Comparison of ENCODE assay signal across 29 cellular contexts in genomic region chr3:138782748-138783147, GRCh38.
"Had no signal": no experiment of that assay in that cellular context is flagged by ENCODE, and none has a peak within 500 bp of the region (broad histone marks: within the 10 kb centered on the region; RNA-seq: fewer than 3 reads in every experiment).

No MANE protein-coding gene starts in this region.

- H3K27ac Mint-ChIP-seq: nephron had no signal

- H3K36me3 ChIP-seq: left ventricle myocardium inferior, ovary, thoracic aorta had no signal

- H3K27me3 ChIP-seq: ovary had no signal

- H3K9me3 ChIP-seq: left ventricle myocardium inferior, ovary, thoracic aorta had no signal

- FAIRE-seq: bronchial epithelial cell, colon, endometrium, frontal cortex, islet of Langerhans, urothelium cell line had no signal

- H3K27ac ChIP-seq: epithelial cell of prostate, left ventricle myocardium inferior, ovary, skin epidermis, thoracic aorta had no signal

- H3K4me3 Mint-ChIP-seq: nephron had no signal

- DNase-seq: activated CD4-positive, alpha-beta T cell treated with anti-CD3 and anti-CD28 coated beads for 48 hours; activated CD4-positive, alpha-beta T cell treated with anti-CD3 and anti-CD28 coated beads, Interleukin-2, amount 50 U/mL, for 48 hours; activated CD8-positive, alpha-beta memory T cell treated with anti-CD3 and anti-CD28 coated beads for 24 hours; activated gamma-delta T cell; activated naive CD4-positive, alpha-beta T cell treated with anti-CD3 and anti-CD28 coated beads, Interleukin-2, amount 50 U/mL, for 16 hours; anterior cingulate cortex; dermis blood vessel endothelial cell; effector CD4-positive, alpha-beta T cell; glutamatergic neuron; left ventricle myocardium inferior; ovary; stimulated activated CD4-positive, alpha-beta T cell treated with anti-CD3 and anti-CD28 coated beads, Interleukin-12 subunit alpha, Interleukin-12 subunit beta, amount 100 ng/mL, for 4 hours; stimulated activated CD4-positive, alpha-beta T cell treated with anti-CD3 and anti-CD28 coated beads, Interleukin-4, amount 100 ng/mL, for 1 hour; stimulated activated naive CD8-positive, alpha-beta T cell treated with anti-CD3 and anti-CD28 coated beads, Interleukin-15, Interleukin-2, amounts not matched to agents 100 U/mL and 50 U/mL, for 24 hours; trophoblast cell had no signal

- ATAC-seq: activated CD4-positive, CD25-positive, alpha-beta regulatory T cell treated with anti-CD3 and anti-CD28 coated beads, Interleukin-2, amount 50 U/mL, for 24 hours; sciatic nerve; stimulated activated naive CD8-positive, alpha-beta T cell treated with anti-CD3 and anti-CD28 coated beads, Interleukin-15, Interleukin-2, amounts not matched to agents 100 U/mL and 50 U/mL, for 24 hours had no signal

- H3K4me3 ChIP-seq: left ventricle myocardium inferior, lung, ovary, skin epidermis, thoracic aorta had no signal

- H3K27me3 Mint-ChIP-seq: progenitor cell of endocrine pancreas had no signal

- H3K4me1 Mint-ChIP-seq: nephron had no signal
